Comparison of ENCODE assay signal across 1 cellular context in the genomic region with DNA sequence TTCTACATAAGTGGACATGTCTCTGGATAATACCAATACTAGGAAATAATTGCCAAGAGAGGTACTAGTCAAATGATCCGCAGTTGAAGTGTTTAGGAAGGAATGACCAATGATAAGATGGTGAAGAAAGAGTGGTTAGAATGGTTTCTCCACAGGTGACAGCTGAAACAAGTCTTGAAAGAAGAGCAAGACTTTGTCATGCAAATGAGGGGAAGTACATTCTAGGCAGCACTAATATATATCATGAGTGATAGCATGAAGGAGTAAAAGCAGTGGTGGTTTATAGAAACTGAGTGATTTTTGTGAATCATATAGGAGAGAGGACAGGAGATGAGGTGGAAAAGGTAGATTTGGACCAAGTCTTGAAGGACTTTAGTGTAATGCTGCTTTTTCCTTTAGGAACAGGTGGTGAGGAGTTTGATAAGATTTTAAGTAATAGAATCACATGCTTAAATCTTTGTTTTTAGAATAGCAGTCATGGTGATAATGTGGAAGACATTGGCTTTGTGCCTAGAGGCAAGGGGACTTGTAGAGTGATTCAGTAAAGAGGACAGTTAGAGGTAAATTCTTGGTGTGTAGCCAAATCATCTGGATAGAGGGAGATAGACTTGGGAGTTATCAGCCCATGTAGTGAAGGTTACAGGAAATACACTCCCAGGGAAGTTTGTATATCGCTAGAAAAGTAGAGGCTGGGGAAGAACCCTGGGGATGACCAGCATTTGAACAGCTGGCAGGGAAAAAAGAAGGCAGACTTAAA.
TF ChIP-seq lines count a peak whose summit lies in the region.

No MANE protein-coding gene starts in this region.

TF ChIP-seq in K562, 482 proteins besides CTCF, POLR2A, EP300 and RAD21 (continued from another document):
- TF ChIP-seq GTF2F1 (IDR thresholded peaks at IDR 0.05; ENCODE audit: low read depth, low read length) (no peak), FOXM1 (IDR thresholded peaks at IDR 0.05; ENCODE audit: low read depth) (0 out of 2 replicates have a peak, but pooled peaks have one; percentile 20), FOXM1 (CRISPR knock-in tag; IDR thresholded peaks at IDR 0.05; ENCODE audit: low read depth) (no peak), LEF1 (IDR thresholded peaks at IDR 0.05) (peak; percentile 48; the same call in 1 of the 2 replicates), DPF2 (IDR thresholded peaks at IDR 0.05) (peak; percentile 84), ELF2 (CRISPR knock-in tag; IDR thresholded peaks at IDR 0.05) (no peak), HDAC8 (tag; IDR thresholded peaks at IDR 0.05) (no peak), XRCC3 (IDR thresholded peaks at IDR 0.05) (no peak), LARP7 (IDR thresholded peaks at IDR 0.05) (no peak), SAP30 (IDR thresholded peaks at IDR 0.05; ENCODE audit: borderline replicate concordance, insufficient read depth, low read depth, low read length, poor library complexity, severe bottlenecking) (no peak), SOX6 (IDR thresholded peaks at IDR 0.05) (peak; percentile 68), SIN3B (IDR thresholded peaks at IDR 0.05; ENCODE audit: low read depth) (no peak), FOXJ3 (CRISPR knock-in tag; IDR thresholded peaks at IDR 0.05) (no peak), ZC3H11A (IDR thresholded peaks at IDR 0.05; ENCODE audit: low read depth, low read length) (no peak), MTA3 (IDR thresholded peaks at IDR 0.05; ENCODE audit: borderline replicate concordance) (no peak), NCOA6 (IDR thresholded peaks at IDR 0.05) (no peak), TEAD4 (IDR thresholded peaks at IDR 0.05; ENCODE audit: low read length) (peak; percentile 78), TEAD4 (CRISPR knock-in tag; IDR thresholded peaks at IDR 0.05; ENCODE audit: borderline replicate concordance) (no peak), SRSF9 (IDR thresholded peaks at IDR 0.05; ENCODE audit: borderline replicate concordance, low read depth, low read length) (no peak), RCOR1 (IDR thresholded peaks at IDR 0.05; ENCODE audit: borderline replicate concordance in 1 of 2, low read depth in 2 of 2, low read length in 2 of 2) (peak in 1 of 2 experiments; percentile 60; a peak in 2 of 4 replicates), POLR2AphosphoS2 (IDR thresholded peaks at IDR 0.05; ENCODE audit: low read length) (no peak), CBFA2T3 (IDR thresholded peaks at IDR 0.05) (peak; percentile 90), RBM22 (IDR thresholded peaks at IDR 0.05; ENCODE audit: low read depth, low read length, poor library complexity, severe bottlenecking) (no peak), ZSCAN29 (IDR thresholded peaks at IDR 0.05) (no peak), SMARCE1 (IDR thresholded peaks at IDR 0.05) (peak; percentile 80), MYNN (IDR thresholded peaks at IDR 0.05) (0 out of 2 replicates have a peak, but pooled peaks have one; percentile 28), MYNN (CRISPR knock-in tag; IDR thresholded peaks at IDR 0.05) (no peak), BRD4 (IDR thresholded peaks at IDR 0.05) (no peak)
- TF ChIP-seq, protein P1, sequence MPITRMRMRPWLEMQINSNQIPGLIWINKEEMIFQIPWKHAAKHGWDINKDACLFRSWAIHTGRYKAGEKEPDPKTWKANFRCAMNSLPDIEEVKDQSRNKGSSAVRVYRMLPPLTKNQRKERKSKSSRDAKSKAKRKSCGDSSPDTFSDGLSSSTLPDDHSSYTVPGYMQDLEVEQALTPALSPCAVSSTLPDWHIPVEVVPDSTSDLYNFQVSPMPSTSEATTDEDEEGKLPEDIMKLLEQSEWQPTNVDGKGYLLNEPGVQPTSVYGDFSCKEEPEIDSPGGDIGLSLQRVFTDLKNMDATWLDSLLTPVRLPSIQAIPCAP (CRISPR knock-in tag; IDR thresholded peaks at IDR 0.05; ENCODE audit: borderline replicate concordance) = no peak
